In genomic region chr2:102717308-102718018, GRCh38 we compare ENCODE assay signal across 19 cellular contexts. TPM values are rescaled to one million over a fixed set of nuclear protein-coding genes. Genes with fewer than 3 reads are reported as not detected.
A peak's percentile ranks its signal among the peaks of the same experiment; 100 is the strongest.
DNase-seq lines count a peak whose midpoint lies in the region; ATAC-seq, FAIRE-seq and TF ChIP-seq lines count a peak whose summit lies in the region.
"Had no signal": no experiment of that assay in that cellular context is flagged by ENCODE, and none has a peak within 500 bp of the region (broad histone marks: within the 10 kb centered on the region; RNA-seq: fewer than 3 reads in every experiment).

No MANE protein-coding gene starts in this region.

- no peaks in the 10 kb centered on the region for H4K20me1 ChIP-seq in astrocyte (ENCODE audit: insufficient read depth, low read length)

- DNase-seq in right atrium auricular region (ENCODE audit: low spot score) (peak; percentile 66), right cardiac atrium (no peak), astrocyte (ENCODE audit: low read depth) (peak; percentile 6), DMS114 treated with DMSO at 0.1 percent for 48 hours (lab: John Stamatoyannopoulos, UW; ENCODE audit: unreplicated experiment) (no peak)
- no peak for DNase-seq in activated naive CD4-positive, alpha-beta T cell treated with anti-CD3 and anti-CD28 coated beads, Interleukin-2, amount 50 U/mL, for 72 hours (ENCODE audit: low spot score in 2 of 2)
- DNase-seq in activated CD4-positive, CD25-positive, alpha-beta regulatory T cell (lab: John Stamatoyannopoulos, UW), result no peak
- DNase-seq: activated CD8-positive, alpha-beta T cell treated with anti-CD3 and anti-CD28 coated beads, Interleukin-2, amount 10 ng/mL, durations not matched to agents 7 days and 5 days; DMS 273 treated with DMSO at 0.1 percent for 48 hours; left ventricle myocardium inferior; naive B cell; NCI-H1417; NCI-H226; substantia nigra had no signal

- H3K36me3 ChIP-seq in right atrium auricular region, result peaks cover 42% of the 10 kb centered on the region
- peaks cover 5% of the 10 kb centered on the region for H3K36me3 ChIP-seq in astrocyte (ENCODE audit: insufficient read depth, low read length)
- peaks cover 3 to 53% of the 10 kb centered on the region in 2 donors for H3K36me3 ChIP-seq in gastroesophageal sphincter

- no peak for ATAC-seq in right cardiac atrium
- peak; percentile 90 for ATAC-seq in gastroesophageal sphincter
- ATAC-seq in activated naive CD4-positive, alpha-beta T cell treated with anti-CD3 and anti-CD28 coated beads, Interleukin-2, amount 50 U/mL, for 72 hours, result no peak
- no peak for ATAC-seq in GM18517 (IDR thresholded peaks at IDR 0.05; ENCODE audit: unreplicated experiment)
- ATAC-seq: activated CD8-positive, alpha-beta T cell treated with anti-CD3 and anti-CD28 coated beads, Interleukin-2, amount 10 ng/mL, durations not matched to agents 7 days and 5 days had no signal

- no peak overlapping the region for H3K27ac ChIP-seq in right atrium auricular region
- H3K27ac ChIP-seq in right cardiac atrium (ENCODE audit: low read length), result no peak overlapping the region
- no peak overlapping the region for H3K27ac ChIP-seq in astrocyte (ENCODE audit: low read depth, low read length)
- H3K27ac ChIP-seq in gastroesophageal sphincter, result peak overlapping the region in 1 of 4 donors; percentile 43
- H3K27ac ChIP-seq: left ventricle myocardium inferior had no signal

- H3K27me3 Mint-ChIP-seq in astrocyte (ENCODE audit: low read depth, unreplicated experiment), result no peaks in the 10 kb centered on the region
- H3K27me3 Mint-ChIP-seq: dendritic cell treated with granulocyte-macrophage colony-stimulating factor and Interleukin-4, amounts not matched to agents 40 ng/mL and 50 ng/mL, for 4 days; naive B cell; progenitor cell of endocrine pancreas had no signal

- FAIRE-seq in astrocyte (lab: Jason Lieb, UNC), result no peak
- FAIRE-seq: H1, TTC549 had no signal

- 77% methylated on average over 5 of the region's 5 CpGs for WGBS in right cardiac atrium
- WGBS in gastroesophageal sphincter (ENCODE audit: low coverage in 1 of 2), 2 donors, result 56 to 63% methylated on average over 2 to 4 of the region's 5 CpGs

- H3K4me1 Mint-ChIP-seq in astrocyte (ENCODE audit: low read depth, unreplicated experiment), result peaks cover 12% of the 10 kb centered on the region

- no peaks in the 10 kb centered on the region for H3K9me3 Mint-ChIP-seq in astrocyte (ENCODE audit: unreplicated experiment)
- H3K9me3 Mint-ChIP-seq in activated naive CD4-positive, alpha-beta T cell treated with anti-CD3 and anti-CD28 coated beads, Interleukin-2, amount 50 U/mL, for 72 hours, result no peaks in the 10 kb centered on the region
- H3K9me3 Mint-ChIP-seq: dendritic cell treated with granulocyte-macrophage colony-stimulating factor and Interleukin-4, amounts not matched to agents 40 ng/mL and 50 ng/mL, for 4 days; naive B cell had no signal

- no peaks in the 10 kb centered on the region for H3K79me2 ChIP-seq in astrocyte (ENCODE audit: insufficient read depth, low read length)

- no peak for TF ChIP-seq POLR2A in gastroesophageal sphincter (IDR thresholded peaks at IDR 0.05)

- H3K9me3 ChIP-seq in right atrium auricular region, result no peaks in the 10 kb centered on the region
- no peaks in the 10 kb centered on the region for H3K9me3 ChIP-seq in right cardiac atrium (ENCODE audit: control insufficient read depth, low read length)
- H3K9me3 ChIP-seq in astrocyte (ENCODE audit: insufficient read depth, low read depth, low read length), result no peaks in the 10 kb centered on the region
- no peaks in the 10 kb centered on the region for H3K9me3 ChIP-seq in gastroesophageal sphincter
- H3K9me3 ChIP-seq: left ventricle myocardium inferior had no signal

- no peaks in the 10 kb centered on the region for H3K4me1 ChIP-seq in right atrium auricular region
- no peaks in the 10 kb centered on the region for H3K4me1 ChIP-seq in right cardiac atrium (ENCODE audit: control insufficient read depth, insufficient read depth, low read length)
- H3K4me1 ChIP-seq in astrocyte (ENCODE audit: insufficient read depth, low read length), result no peaks in the 10 kb centered on the region
- H3K4me1 ChIP-seq in gastroesophageal sphincter, result no peaks in the 10 kb centered on the region
- H3K4me1 ChIP-seq: left ventricle myocardium inferior had no signal

- peaks cover 14% of the 10 kb centered on the region for H3K36me3 Mint-ChIP-seq in astrocyte (ENCODE audit: low read depth, unreplicated experiment)
- peaks cover 19 to 20% of the 10 kb centered on the region in 2 donors for H3K36me3 Mint-ChIP-seq in activated naive CD4-positive, alpha-beta T cell treated with anti-CD3 and anti-CD28 coated beads, Interleukin-2, amount 50 U/mL, for 72 hours

- peak overlapping the region; percentile 47 for H3K27ac Mint-ChIP-seq in astrocyte (ENCODE audit: unreplicated experiment)
- no peak overlapping the region for H3K27ac Mint-ChIP-seq in activated naive CD4-positive, alpha-beta T cell treated with anti-CD3 and anti-CD28 coated beads, Interleukin-2, amount 50 U/mL, for 72 hours
- H3K27ac Mint-ChIP-seq: activated CD8-positive, alpha-beta T cell treated with anti-CD3 and anti-CD28 coated beads, Interleukin-2, amount 10 ng/mL, durations not matched to agents 7 days and 5 days; dendritic cell treated with granulocyte-macrophage colony-stimulating factor and Interleukin-4, amounts not matched to agents 40 ng/mL and 50 ng/mL, for 4 days; naive B cell; progenitor cell of endocrine pancreas had no signal

- H3K4me3 Mint-ChIP-seq in astrocyte (ENCODE audit: unreplicated experiment), result no peak overlapping the region
- H3K4me3 Mint-ChIP-seq: activated CD8-positive, alpha-beta T cell treated with anti-CD3 and anti-CD28 coated beads, Interleukin-2, amount 10 ng/mL, durations not matched to agents 7 days and 5 days; dendritic cell treated with granulocyte-macrophage colony-stimulating factor and Interleukin-4, amounts not matched to agents 40 ng/mL and 50 ng/mL, for 4 days; naive B cell had no signal

- H3K4me2 ChIP-seq in astrocyte (ENCODE audit: low read length), result no peak overlapping the region

- no peak overlapping the region for H3K4me3 ChIP-seq in right atrium auricular region
- no peak overlapping the region for H3K4me3 ChIP-seq in right cardiac atrium (ENCODE audit: low read length)
- no peak overlapping the region for H3K4me3 ChIP-seq in astrocyte (ENCODE audit: insufficient read depth, low read depth, low read length)
- no peak overlapping the region for H3K4me3 ChIP-seq in gastroesophageal sphincter
- H3K4me3 ChIP-seq: left ventricle myocardium inferior had no signal

- TF ChIP-seq CTCF in right atrium auricular region (IDR thresholded peaks at IDR 0.05) (no peak), astrocyte (IDR thresholded peaks at IDR 0.05; ENCODE audit: insufficient read depth, low read depth, low read length) (no peak), gastroesophageal sphincter (IDR thresholded peaks at IDR 0.05) (no peak)

- intact Hi-C loops in right cardiac atrium (cut with DNase I), result no loop called here

- no peak overlapping the region for H2AFZ ChIP-seq in astrocyte (ENCODE audit: low read depth, low read length)

- H3K27me3 ChIP-seq in right atrium auricular region, result no peaks in the 10 kb centered on the region
- no peaks in the 10 kb centered on the region for H3K27me3 ChIP-seq in right cardiac atrium (ENCODE audit: control insufficient read depth, insufficient read depth)
- H3K27me3 ChIP-seq in astrocyte (ENCODE audit: insufficient read depth, low read length), result no peaks in the 10 kb centered on the region
- no peaks in the 10 kb centered on the region for H3K27me3 ChIP-seq in gastroesophageal sphincter

- TF ChIP-seq EP300 in gastroesophageal sphincter (IDR thresholded peaks at IDR 0.05), result no peak

- H3K9ac ChIP-seq in astrocyte (ENCODE audit: low read length), result no peak overlapping the region

RNA-seq across cellular contexts. Expression of gene TMEM182, which starts 44.4 kb away (rescaled TPM):
- total RNA-seq in right atrium auricular region, result 100 to 1,000 TPM in 1 of 2 donors, 10 to 100 TPM in 1; 75.4 to 212 TPM
- 100 to 1,000 TPM; 106 to 206 (median 182) TPM for total RNA-seq in right cardiac atrium
- polyA plus RNA-seq in right cardiac atrium, result 92.7 TPM
- 5.8 and 7.5 TPM in 2 replicates for total RNA-seq in astrocyte
- 1 to 10 TPM in 1 of 4 donors, under 1 TPM in 3; 0.66 to 1.2 (median 0.80) TPM for total RNA-seq in gastroesophageal sphincter
- total RNA-seq in activated naive CD4-positive, alpha-beta T cell treated with anti-CD3 and anti-CD28 coated beads, Interleukin-2, amount 50 U/mL, for 72 hours, result 1 to 10 TPM; 5.8 to 7.4 TPM

Comparison
In these comparisons a context has a peak if more than half of its experiments do, and no peak if none do; other contexts are left out.
1. DNase-seq: peak in right atrium auricular region (single experiment) and astrocyte (single experiment); none in right cardiac atrium (0 of 3), DMS114 treated with DMSO at 0.1 percent for 48 hours (single experiment), activated naive CD4-positive, alpha-beta T cell treated with anti-CD3 and anti-CD28 coated beads, Interleukin-2, amount 50 U/mL, for 72 hours (0 of 2) and activated CD4-positive, CD25-positive, alpha-beta regulatory T cell (0 of 4).